ENCODE assay signal across 27 cellular contexts in the genomic region with DNA sequence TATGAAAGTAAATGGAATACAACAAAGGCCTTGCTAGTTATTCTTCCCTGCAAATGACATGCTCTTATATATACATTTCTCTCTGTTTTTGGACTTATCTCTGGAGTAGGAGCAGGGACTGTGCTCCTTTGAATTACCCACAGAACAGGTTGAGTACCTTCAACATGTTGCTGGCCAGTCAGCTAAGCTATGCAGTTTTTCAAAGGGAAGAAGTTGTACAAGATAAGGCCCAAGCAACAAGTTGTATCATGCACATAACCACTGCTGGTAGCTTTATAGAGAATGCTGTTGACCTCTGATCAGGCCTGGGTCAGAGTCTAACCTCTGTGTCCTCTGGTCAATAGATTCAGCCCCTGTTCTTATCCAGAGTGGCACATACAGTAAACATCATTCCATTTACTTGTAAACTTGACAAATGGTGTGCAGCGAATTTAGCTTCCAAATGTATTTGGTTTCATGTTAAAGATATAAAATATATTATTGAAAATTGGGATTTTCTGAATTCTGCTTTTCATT.
"Had no signal": no experiment of that assay in that cellular context is flagged by ENCODE, and none has a peak within 500 bp of the region (broad histone marks: within the 10 kb centered on the region; RNA-seq: fewer than 3 reads in every experiment).

No MANE protein-coding gene starts in this region.

- H3K4me1 ChIP-seq: gastroesophageal sphincter, heart left ventricle, prostate gland, spleen, testis, tibial artery, upper lobe of left lung had no signal

- H3K4me2 ChIP-seq: hepatocyte had no signal

- H3K4me3 ChIP-seq: gastroesophageal sphincter, heart left ventricle, hepatocyte, lung, prostate gland, skin epidermis, spleen, testis, tibial artery, upper lobe of left lung had no signal

- H3K9me3 ChIP-seq: prostate gland, testis, tibial artery had no signal

- H3K27me3 ChIP-seq: gastroesophageal sphincter, heart left ventricle, hepatocyte, spleen, testis, tibial artery, upper lobe of left lung had no signal

- H3K79me2 ChIP-seq: hepatocyte had no signal

- H3K27ac ChIP-seq: gastroesophageal sphincter, heart left ventricle, hepatocyte, prostate gland, skin epidermis, spleen, testis, tibial artery, upper lobe of left lung had no signal

- FAIRE-seq: endometrium, urothelium cell line had no signal

- H3K36me3 ChIP-seq: gastroesophageal sphincter, heart left ventricle, prostate gland, spleen, tibial artery, upper lobe of left lung had no signal

- DNase-seq: cerebellar nuclear complex; cortex of kidney; effector memory CD8-positive, alpha-beta T cell; foreskin fibroblast; heart left ventricle; left colon; left ventricle myocardium superior; mesenchymal stem cell; midbrain; naive thymus-derived CD8-positive, alpha-beta T cell; nephron progenitor cell; nucleus accumbens; right cardiac atrium; spleen; stimulated activated CD4-positive, alpha-beta T cell treated with anti-CD3 and anti-CD28 coated beads, Interleukin-4, amount 100 ng/mL, for 4 hours; stimulated activated naive CD8-positive, alpha-beta T cell treated with anti-CD3 and anti-CD28 coated beads, Interleukin-15, Interleukin-2, amounts not matched to agents 100 U/mL and 50 U/mL, for 24 hours; substantia nigra; testis; tibial artery; upper lobe of left lung had no signal

- H2AFZ ChIP-seq: hepatocyte had no signal
